In the genomic region with DNA sequence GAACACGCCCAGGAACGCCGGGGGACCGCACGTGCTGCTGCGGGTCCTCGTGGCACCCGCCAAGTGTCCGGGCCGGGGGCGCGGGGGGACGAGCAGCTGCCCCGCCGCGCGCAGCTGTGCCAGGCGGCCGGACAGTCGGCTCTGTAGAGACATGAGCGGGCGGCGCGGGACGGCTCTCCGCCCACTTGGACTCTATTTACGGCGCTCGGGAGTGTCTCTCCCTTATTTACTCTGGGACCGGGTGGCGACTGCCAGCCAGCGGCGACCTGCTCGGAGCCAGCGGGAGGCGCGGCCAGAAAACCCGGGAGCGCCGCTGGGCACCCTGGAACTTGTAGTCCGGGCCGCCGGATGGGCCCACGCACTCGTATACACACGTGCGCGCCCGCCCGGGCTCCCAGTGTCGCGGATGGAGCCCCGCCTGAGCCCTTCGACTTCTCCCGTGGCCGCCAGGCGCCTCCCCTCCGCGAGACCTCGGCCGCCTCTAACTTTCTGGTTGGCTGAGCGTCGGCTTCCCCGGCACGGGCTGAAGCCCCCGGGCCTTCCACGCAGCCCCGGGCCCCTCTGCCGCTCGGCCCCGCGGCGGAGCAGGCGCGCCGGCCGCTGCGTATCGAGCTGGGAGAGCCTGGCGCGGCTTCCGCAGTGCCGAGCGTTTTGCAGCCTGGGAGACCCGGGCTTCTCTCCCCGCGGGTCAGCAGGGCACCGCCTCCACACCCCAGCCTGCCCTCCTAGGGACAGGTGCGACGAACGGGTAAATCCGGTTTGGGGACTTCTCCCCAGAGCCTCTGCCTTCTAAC, we compare ENCODE assay signal across 8 cellular contexts. TPM values are rescaled to one million over a fixed set of nuclear protein-coding genes. Genes with fewer than 3 reads are reported as not detected.
DNase-seq lines count a peak whose midpoint lies in the region; ATAC-seq and TF ChIP-seq lines count a peak whose summit lies in the region.

A gene with protein sequence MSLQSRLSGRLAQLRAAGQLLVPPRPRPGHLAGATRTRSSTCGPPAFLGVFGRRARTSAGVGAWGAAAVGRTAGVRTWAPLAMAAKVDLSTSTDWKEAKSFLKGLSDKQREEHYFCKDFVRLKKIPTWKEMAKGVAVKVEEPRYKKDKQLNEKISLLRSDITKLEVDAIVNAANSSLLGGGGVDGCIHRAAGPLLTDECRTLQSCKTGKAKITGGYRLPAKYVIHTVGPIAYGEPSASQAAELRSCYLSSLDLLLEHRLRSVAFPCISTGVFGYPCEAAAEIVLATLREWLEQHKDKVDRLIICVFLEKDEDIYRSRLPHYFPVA (minus strand): TSS at position 272 of the 794 bp plus-strand sequence. CDS start 119 bp downstream, at position 153.

- H3K4me1 ChIP-seq in Panc1 (ENCODE audit: control insufficient read depth, insufficient read depth, low read length) (peaks cover 11% of the 10 kb centered on the region), fibroblast of lung (ENCODE audit: control insufficient read depth, extremely low read depth, insufficient read depth, low read length) (peaks cover 6% of the 10 kb centered on the region)
- peaks cover 0 to 5% of the 10 kb centered on the region in 2 donors for H3K4me1 ChIP-seq in naive thymus-derived CD4-positive, alpha-beta T cell (ENCODE audit: control insufficient read depth in 2 of 2, insufficient read depth in 2 of 2, low read length in 2 of 2)

- H3K27me3 ChIP-seq in Panc1 (ENCODE audit: control insufficient read depth, insufficient read depth, low read length) (no peaks in the 10 kb centered on the region), fibroblast of lung (ENCODE audit: control insufficient read depth, insufficient read depth, low read length) (no peaks in the 10 kb centered on the region)
- no peaks in the 10 kb centered on the region for H3K27me3 ChIP-seq in naive thymus-derived CD4-positive, alpha-beta T cell (ENCODE audit: control insufficient read depth in 2 of 2, insufficient read depth in 2 of 2, low read length in 2 of 2)

- H3K4me3 ChIP-seq in Panc1 (ENCODE audit: low read depth in 2 of 2, low read length in 2 of 2) (peak within 1 kb of the TSS; percentile 61 to 74), fibroblast of lung (replicated peaks in 1 of 4; ENCODE audit: control extremely low read depth in 1 of 4, insufficient read depth in 1 of 4, low read depth in 3 of 4, low read length in 4 of 4) (peak within 1 kb of the TSS; percentile 60 to 76 (median 69))
- peak within 1 kb of the TSS; percentile 74 for H3K4me3 ChIP-seq in naive thymus-derived CD4-positive, alpha-beta T cell (ENCODE audit: low read length)

- H3K9me3 ChIP-seq in Panc1 (ENCODE audit: control insufficient read depth, insufficient read depth, low read depth, low read length): no peaks in the 10 kb centered on the region
- H3K9me3 ChIP-seq in fibroblast of lung (ENCODE audit: control insufficient read depth, insufficient read depth, low read depth, low read length): no peaks in the 10 kb centered on the region
- H3K9me3 ChIP-seq in naive thymus-derived CD4-positive, alpha-beta T cell (ENCODE audit: control insufficient read depth in 2 of 3, low read length in 3 of 3): no peaks in the 10 kb centered on the region

- TF ChIP-seq CTCF in Panc1 (IDR thresholded peaks at IDR 0.05) (no peak; the same call in 1 of the 2 replicates), fibroblast of lung (conservative IDR thresholded peaks at IDR 0.05 in 1 of 2, IDR thresholded peaks at IDR 0.05 in 1 of 2; ENCODE audit: low read depth in 1 of 2, low read length in 2 of 2) (no peak)

- H3K4me1 Mint-ChIP-seq in activated T-helper 1 cell treated with anti-CD3 and anti-CD28 coated beads, Interleukin-12 subunit alpha, Interleukin-12 subunit beta, Interleukin-2, Interleukin-4 antibody, amounts not matched to agents 30 ng/mL and 10 ng/mL and 1 ng/mL, durations not matched to agents 14 hours and 24 hours and 36 hours (ENCODE audit: low read depth): peaks cover 8% of the 10 kb centered on the region
- H3K4me1 Mint-ChIP-seq in naive thymus-derived CD4-positive, alpha-beta T cell: peaks cover 7 to 22% (median 16%) of the 10 kb centered on the region in 7 donors

- H3K9ac ChIP-seq in fibroblast of lung (ENCODE audit: insufficient read depth, low read length): peak within 1 kb of the TSS; percentile 62

- no peaks in the 10 kb centered on the region for H4K20me1 ChIP-seq in fibroblast of lung (ENCODE audit: control insufficient read depth, extremely low read depth, insufficient read depth, low read length)

- peak within 1 kb of the TSS; percentile 92 for H3K4me2 ChIP-seq in fibroblast of lung (ENCODE audit: extremely low read depth, insufficient read depth, low read length)

- H3K36me3 ChIP-seq in Panc1 (ENCODE audit: control insufficient read depth, insufficient read depth, low read length) (no peaks in the 10 kb centered on the region), fibroblast of lung (ENCODE audit: control insufficient read depth, insufficient read depth, low read length) (no peaks in the 10 kb centered on the region)
- no peaks in the 10 kb centered on the region for H3K36me3 ChIP-seq in naive thymus-derived CD4-positive, alpha-beta T cell (ENCODE audit: control insufficient read depth in 2 of 3, insufficient read depth in 3 of 3, low read length in 3 of 3)

- intact Hi-C loops in Panc1 (cut with micrococcal nuclease; ENCODE audit: unreplicated experiment): no loop called here
- intact Hi-C loops in activated T-helper 1 cell treated with anti-CD3 and anti-CD28 coated beads, Interleukin-12 subunit alpha, Interleukin-12 subunit beta, Interleukin-2, Interleukin-4 antibody, amounts not matched to agents 30 ng/mL and 10 ng/mL and 1 ng/mL, durations not matched to agents 14 hours and 24 hours and 36 hours (cut with micrococcal nuclease): loop anchor here (2.0 kb wide), 3 partner anchors 21 to 227 kb away; a partner anchor contains a TSS
- intact Hi-C loops in naive thymus-derived CD4-positive, alpha-beta T cell (cut with micrococcal nuclease): loop anchor here (2.0 to 5.0 kb wide), 6 partner anchors 19 to 495 kb away; a partner anchor contains a TSS

- H3K36me3 Mint-ChIP-seq in activated T-helper 1 cell treated with anti-CD3 and anti-CD28 coated beads, Interleukin-12 subunit alpha, Interleukin-12 subunit beta, Interleukin-2, Interleukin-4 antibody, amounts not matched to agents 30 ng/mL and 10 ng/mL and 1 ng/mL, durations not matched to agents 14 hours and 24 hours and 36 hours (ENCODE audit: low read depth): no peaks in the 10 kb centered on the region
- H3K36me3 Mint-ChIP-seq in naive thymus-derived CD4-positive, alpha-beta T cell: no peaks in the 10 kb centered on the region

- in situ Hi-C loops in Panc1 (cut with HindIII; ENCODE audit: low pct_unique_long_range_greater_than_20kb, low sequenced_read_pairs): no loop called here

- ATAC-seq in GM21526 (IDR thresholded peaks at IDR 0.05; ENCODE audit: low FRiP score, unreplicated experiment): peak; percentile 68
- peak; percentile 96 for ATAC-seq in Panc1
- peak; percentile 95 for ATAC-seq in naive thymus-derived CD4-positive, alpha-beta T cell

- CTCF ChIA-PET in Panc1 (lab: Charles Lee): no interaction called here
- CTCF ChIA-PET in naive thymus-derived CD4-positive, alpha-beta T cell (lab: Charles Lee): no interaction called here

- peak within 1 kb of the TSS; percentile 85 for H2AFZ ChIP-seq in fibroblast of lung (ENCODE audit: low read length)

- H3K4me3 Mint-ChIP-seq in activated T-helper 1 cell treated with anti-CD3 and anti-CD28 coated beads, Interleukin-12 subunit alpha, Interleukin-12 subunit beta, Interleukin-2, Interleukin-4 antibody, amounts not matched to agents 30 ng/mL and 10 ng/mL and 1 ng/mL, durations not matched to agents 14 hours and 24 hours and 36 hours: peak within 1 kb of the TSS; percentile 93
- H3K4me3 Mint-ChIP-seq in naive thymus-derived CD4-positive, alpha-beta T cell: peak within 1 kb of the TSS; percentile 85 to 94 (median 90)

- peak; percentile 81 for DNase-seq in COR-L47 (lab: John Stamatoyannopoulos, UW)
- no peak for DNase-seq in Panc1 (ENCODE audit: low read depth, low spot score)
- peak; percentile 78 for DNase-seq in activated T-helper 1 cell treated with anti-CD3 and anti-CD28 coated beads, Interleukin-12 subunit alpha, Interleukin-12 subunit beta, Interleukin-2, Interleukin-4 antibody, amounts not matched to agents 30 ng/mL and 10 ng/mL and 1 ng/mL, durations not matched to agents 14 hours and 24 hours and 36 hours (ENCODE audit: low spot score)
- peak; percentile 67 to 75 for DNase-seq in fibroblast of lung (ENCODE audit: low read depth in 2 of 2)
- DNase-seq in naive thymus-derived CD4-positive, alpha-beta T cell: peak; percentile 52 to 87 (median 65)
- peak; percentile 47 to 72 (median 66) for DNase-seq in stimulated activated naive CD4-positive, alpha-beta T cell (lab: John Stamatoyannopoulos, UW)

- peak within 1 kb of the TSS; percentile 86 for H3K27ac Mint-ChIP-seq in activated T-helper 1 cell treated with anti-CD3 and anti-CD28 coated beads, Interleukin-12 subunit alpha, Interleukin-12 subunit beta, Interleukin-2, Interleukin-4 antibody, amounts not matched to agents 30 ng/mL and 10 ng/mL and 1 ng/mL, durations not matched to agents 14 hours and 24 hours and 36 hours
- peak within 1 kb of the TSS; percentile 51 to 83 (median 78) for H3K27ac Mint-ChIP-seq in naive thymus-derived CD4-positive, alpha-beta T cell

- POLR2A ChIA-PET in Panc1 (lab: Charles Lee): no interaction called here
- POLR2A ChIA-PET in naive thymus-derived CD4-positive, alpha-beta T cell (lab: Charles Lee): interaction anchor here (0.7 to 2.6 kb wide), 5 partner anchors 14 to 152 kb away, joined by 3 to 18 read pairs (median 3); a partner anchor contains a TSS

- no peaks in the 10 kb centered on the region for H3K9me3 Mint-ChIP-seq in activated T-helper 1 cell treated with anti-CD3 and anti-CD28 coated beads, Interleukin-12 subunit alpha, Interleukin-12 subunit beta, Interleukin-2, Interleukin-4 antibody, amounts not matched to agents 30 ng/mL and 10 ng/mL and 1 ng/mL, durations not matched to agents 14 hours and 24 hours and 36 hours
- no peaks in the 10 kb centered on the region for H3K9me3 Mint-ChIP-seq in naive thymus-derived CD4-positive, alpha-beta T cell

- TF ChIP-seq EP300 in Ishikawa (IDR thresholded peaks at IDR 0.05; ENCODE audit: borderline replicate concordance): peak; percentile 68

- no peaks in the 10 kb centered on the region for H3K79me2 ChIP-seq in fibroblast of lung (ENCODE audit: control insufficient read depth, insufficient read depth, low read length)

- BruUV-seq in Panc1 (replicated peaks; lab: Mats Ljungman, UMichigan): TSS peak; percentile 77

- TF ChIP-seq RAD21 in Ishikawa (IDR thresholded peaks at IDR 0.05; ENCODE audit: low read depth): peak; percentile 24; the same call in 1 of the 2 replicates

- H3K27me3 Mint-ChIP-seq in activated T-helper 1 cell treated with anti-CD3 and anti-CD28 coated beads, Interleukin-12 subunit alpha, Interleukin-12 subunit beta, Interleukin-2, Interleukin-4 antibody, amounts not matched to agents 30 ng/mL and 10 ng/mL and 1 ng/mL, durations not matched to agents 14 hours and 24 hours and 36 hours (ENCODE audit: insufficient read depth): peaks cover 2% of the 10 kb centered on the region
- H3K27me3 Mint-ChIP-seq in naive thymus-derived CD4-positive, alpha-beta T cell: no peaks in the 10 kb centered on the region

- H3K27ac ChIP-seq in Panc1 (ENCODE audit: low read length) (peak within 1 kb of the TSS; percentile 81), fibroblast of lung (ENCODE audit: insufficient read depth, low read length) (peak within 1 kb of the TSS; percentile 38)
- H3K27ac ChIP-seq in naive thymus-derived CD4-positive, alpha-beta T cell (ENCODE audit: low read depth, low read length): peak within 1 kb of the TSS; percentile 66

RNA-seq across cellular contexts. Expression of the gene that starts here (rescaled TPM):
- total RNA-seq in Panc1 (2021; ENCODE audit: unreplicated experiment) (16.8 TPM), fibroblast of lung (24.8 and 28.2 TPM in 2 replicates)
- polyA plus RNA-seq in Panc1 (2012; ENCODE audit: insufficient read length): 40.6 TPM
- total RNA-seq in activated T-helper 1 cell treated with anti-CD3 and anti-CD28 coated beads, Interleukin-12 subunit alpha, Interleukin-12 subunit beta, Interleukin-2, Interleukin-4 antibody, amounts not matched to agents 30 ng/mL and 10 ng/mL and 1 ng/mL, durations not matched to agents 14 hours and 24 hours and 36 hours: 17.4 and 20.2 TPM in 2 replicates
- 6.0 and 8.8 TPM in 2 replicates for polyA plus RNA-seq in fibroblast of lung
- 10.5 and 12.6 TPM in 2 replicates for polyA plus RNA-seq in fibroblast of lung (2012)
- 5.2 and 6.6 TPM in 2 replicates for polyA minus RNA-seq in fibroblast of lung (ENCODE audit: low replicate concordance)
- 10 to 100 TPM in 2 of 5 experiments, 1 to 10 TPM in 3; 5.4 to 12.4 (median 8.7) TPM for total RNA-seq in naive thymus-derived CD4-positive, alpha-beta T cell
- polyA plus RNA-seq in naive thymus-derived CD4-positive, alpha-beta T cell: 10 to 100 TPM in 1 of 2 donors, 1 to 10 TPM in 1; 9.7 to 16.2 TPM
